In genomic region chr6:33160728-33161323, GRCh38 we compare ENCODE assay signal across 8 cellular contexts. TPM values are rescaled to one million over a fixed set of nuclear protein-coding genes. Genes with fewer than 3 reads are reported as not detected.
DNase-seq lines count a peak whose midpoint lies in the region; ATAC-seq and TF ChIP-seq lines count a peak whose summit lies in the region.

No MANE protein-coding gene starts in this region.

- intact Hi-C loops in natural killer cell (cut with micrococcal nuclease), result loop anchor here (1.0 kb wide), 2 partner anchors 36 to 87 kb away; no protein-coding TSS in a partner anchor
- intact Hi-C loops in uterus (cut with DNase I; ENCODE audit: low total_unique reads), result loop anchor here (5.0 kb wide), 1 partner anchor 86 kb away; no protein-coding TSS in a partner anchor

- no peaks in the 10 kb centered on the region for H3K36me3 Mint-ChIP-seq in activated naive CD4-positive, alpha-beta T cell treated with anti-CD3 and anti-CD28 coated beads, Interleukin-2, amount 50 U/mL, for 24 hours
- no peaks in the 10 kb centered on the region for H3K36me3 Mint-ChIP-seq in natural killer cell

- H3K4me3 ChIP-seq in RWPE2 (ENCODE audit: severe bottlenecking) (no peak overlapping the region), uterus (no peak overlapping the region)

- H3K9me3 ChIP-seq in RWPE2 (ENCODE audit: severe bottlenecking) (no peaks in the 10 kb centered on the region), uterus (no peaks in the 10 kb centered on the region)

- H3K4me1 Mint-ChIP-seq in activated naive CD4-positive, alpha-beta T cell treated with anti-CD3 and anti-CD28 coated beads, Interleukin-2, amount 50 U/mL, for 24 hours, result peaks cover 14% of the 10 kb centered on the region
- peaks cover 10 to 12% of the 10 kb centered on the region in 2 donors for H3K4me1 Mint-ChIP-seq in natural killer cell

- peak; percentile 64 for ATAC-seq in RWPE2 (ENCODE audit: low read depth)
- ATAC-seq in natural killer cell, result no peak
- ATAC-seq in HG02763 (IDR thresholded peaks at IDR 0.05; ENCODE audit: unreplicated experiment), result no peak

- no peaks in the 10 kb centered on the region for H3K9me3 Mint-ChIP-seq in activated naive CD4-positive, alpha-beta T cell treated with anti-CD3 and anti-CD28 coated beads, Interleukin-2, amount 50 U/mL, for 24 hours
- no peaks in the 10 kb centered on the region for H3K9me3 Mint-ChIP-seq in natural killer cell

- H3K27ac ChIP-seq in RWPE2 (ENCODE audit: poor library complexity, severe bottlenecking), result no peak overlapping the region
- H3K27ac ChIP-seq in epithelial cell of prostate, result no peak overlapping the region
- H3K27ac ChIP-seq in uterus, result no peak overlapping the region

- no peaks in the 10 kb centered on the region for H3K27me3 Mint-ChIP-seq in activated naive CD4-positive, alpha-beta T cell treated with anti-CD3 and anti-CD28 coated beads, Interleukin-2, amount 50 U/mL, for 24 hours
- peaks cover 0 to 9% of the 10 kb centered on the region in 2 donors for H3K27me3 Mint-ChIP-seq in natural killer cell (ENCODE audit: low read depth in 2 of 2)

- H3K27ac Mint-ChIP-seq in activated naive CD4-positive, alpha-beta T cell treated with anti-CD3 and anti-CD28 coated beads, Interleukin-2, amount 50 U/mL, for 24 hours, result no peak overlapping the region
- peak overlapping the region in 1 of 2 donors; percentile 90 for H3K27ac Mint-ChIP-seq in natural killer cell

- no peak for DNase-seq in activated naive CD4-positive, alpha-beta T cell treated with Interleukin-2 at 50 U/mL for 16 hours
- DNase-seq in RWPE2 (ENCODE audit: low spot score), result peak; percentile 37
- DNase-seq in epithelial cell of prostate (ENCODE audit: low read depth, low spot score), result peak; percentile 39
- DNase-seq in natural killer cell, result no peak
- no peak for DNase-seq in uterus
- DNase-seq in stimulated activated CD4-positive, alpha-beta T cell treated with anti-CD3 and anti-CD28 coated beads, Interleukin-4, amount 100 ng/mL, for 4 hours, result no peak

- no peak for TF ChIP-seq POLR2A in uterus (IDR thresholded peaks at IDR 0.05)

- no peaks in the 10 kb centered on the region for H3K27me3 ChIP-seq in RWPE2 (ENCODE audit: insufficient read depth, poor library complexity, severe bottlenecking)
- H3K27me3 ChIP-seq in uterus, result no peaks in the 10 kb centered on the region

- peaks cover 6% of the 10 kb centered on the region for H3K4me1 ChIP-seq in RWPE2 (ENCODE audit: insufficient read depth, poor library complexity, severe bottlenecking)
- H3K4me1 ChIP-seq in uterus, result peaks cover 0 to 6% of the 10 kb centered on the region in 2 donors

- H3K36me3 ChIP-seq in RWPE2 (ENCODE audit: low read depth) (no peaks in the 10 kb centered on the region), uterus (no peaks in the 10 kb centered on the region)

- no peak for TF ChIP-seq CTCF in RWPE2 (IDR thresholded peaks at IDR 0.05; ENCODE audit: poor library complexity, severe bottlenecking)
- no peak for TF ChIP-seq CTCF in natural killer cell (IDR thresholded peaks at IDR 0.05)
- TF ChIP-seq CTCF in uterus (IDR thresholded peaks at IDR 0.05), result no peak

- peak overlapping the region; percentile 85 for H3K4me3 Mint-ChIP-seq in activated naive CD4-positive, alpha-beta T cell treated with anti-CD3 and anti-CD28 coated beads, Interleukin-2, amount 50 U/mL, for 24 hours
- H3K4me3 Mint-ChIP-seq in natural killer cell, result peak overlapping the region; percentile 94

RNA-seq across cellular contexts. Expression of gene COL11A2, which starts 31.4 kb away (rescaled TPM):
- total RNA-seq in natural killer cell, result 1 to 10 TPM in 1 of 3 donors, under 1 TPM in 2; 0.93 to 2.0 (median 0.94) TPM
- total RNA-seq in uterus, result 1 to 10 TPM in 2 of 4 donors, under 1 TPM in 2; under 0.01 to 2.6 (median 1.0) TPM

RNA-seq across cellular contexts. Expression of gene RXRB, which starts 39.6 kb away (rescaled TPM):
- total RNA-seq in natural killer cell (10 to 100 TPM; 72.3 to 96.4 (median 73.9) TPM), uterus (10 to 100 TPM; 28.6 to 71.0 (median 34.0) TPM)

RNA-seq across cellular contexts. Expression of gene SLC39A7, which starts 39.8 kb away (rescaled TPM):
- total RNA-seq in natural killer cell (10 to 100 TPM; 38.9 to 45.7 (median 45.6) TPM), uterus (10 to 100 TPM; 53.8 to 87.8 (median 57.5) TPM)

RNA-seq across cellular contexts. Expression of gene HSD17B8, which starts 43.6 kb away (rescaled TPM):
- total RNA-seq in natural killer cell (1 to 10 TPM; 5.4 to 7.7 (median 6.8) TPM), uterus (10 to 100 TPM in 1 of 4 donors, 1 to 10 TPM in 2, not detected in 1; 2.6 to 11.3 (median 5.8) TPM)

RNA-seq across cellular contexts. Expression of gene RING1, which starts 47.5 kb away (rescaled TPM):
- total RNA-seq in natural killer cell (10 to 100 TPM; 34.5 to 40.3 (median 36.5) TPM), uterus (10 to 100 TPM in 3 of 4 donors, 1 to 10 TPM in 1; 1.8 to 66.9 (median 30.1) TPM)

Comparison
In these comparisons a context has a peak if more than half of its experiments do, and no peak if none do; other contexts are left out.
1. DNase-seq: peak in RWPE2 (single experiment) and epithelial cell of prostate (single experiment); none in activated naive CD4-positive, alpha-beta T cell treated with Interleukin-2 at 50 U/mL for 16 hours (single experiment), natural killer cell (single experiment), uterus (0 of 2) and stimulated activated CD4-positive, alpha-beta T cell treated with anti-CD3 and anti-CD28 coated beads, Interleukin-4, amount 100 ng/mL, for 4 hours (0 of 2).